ENCODE assay signal across 8 cellular contexts in genomic region chr1:111399792-111400610, GRCh38. TPM values are rescaled to one million over a fixed set of nuclear protein-coding genes. Genes with fewer than 3 reads are reported as not detected.
A peak's percentile ranks its signal among the peaks of the same experiment; 100 is the strongest.
DNase-seq lines count a peak whose midpoint lies in the region; ATAC-seq, FAIRE-seq and TF ChIP-seq lines count a peak whose summit lies in the region.

No MANE protein-coding gene starts in this region.

- H3K4me3 ChIP-seq in Jurkat, Clone E6-1 (ENCODE audit: low read length) = no peak overlapping the region
- H3K4me3 ChIP-seq in brain microvascular endothelial cell (ENCODE audit: low read depth, low read length) (no peak overlapping the region), HepG2 (replicated peaks in 1 of 3; ENCODE audit: insufficient read depth in 1 of 3, low read depth in 2 of 3, low read length in 3 of 3) (no peak overlapping the region)

- no peak overlapping the region for H3K9ac ChIP-seq in HepG2 (ENCODE audit: insufficient read depth, low read depth, low read length)

- H2AFZ ChIP-seq in HepG2 (ENCODE audit: low read length) = no peak overlapping the region

- DNase-seq in NCI-H2107 treated with DMSO at 0.1 percent for 48 hours (lab: John Stamatoyannopoulos, UW; ENCODE audit: unreplicated experiment) = peak; percentile 59
- DNase-seq in NCI-H2107 (lab: John Stamatoyannopoulos, UW) = no peak
- peak; percentile 50 for DNase-seq in Jurkat, Clone E6-1 (ENCODE audit: low read depth, low spot score)
- peak; percentile 13 to 31 for DNase-seq in SHP77 (lab: John Stamatoyannopoulos, UW)
- peak; percentile 42 for DNase-seq in brain microvascular endothelial cell
- peak; percentile 40 for DNase-seq in HepG2 (ENCODE audit: low spot score)
- peak; percentile 36 for DNase-seq in stromal cell of bone marrow (ENCODE audit: low read depth)

- intact Hi-C loops in HepG2 (cut with micrococcal nuclease; ENCODE audit: unreplicated experiment) = loop anchor here (2.0 kb wide), 1 partner anchor 177 kb away; no protein-coding TSS in a partner anchor

- no peaks in the 10 kb centered on the region for H3K79me2 ChIP-seq in HepG2 (ENCODE audit: insufficient read depth, low read length)

- POLR2A ChIA-PET in HepG2 (lab: Yijun Ruan, JAX) = interaction anchor here (2.5 kb wide), 1 partner anchor 23 kb away, joined by 10 read pairs; no protein-coding TSS in a partner anchor

- ATAC-seq in HepG2 = no peak
- no peak for ATAC-seq in HG02763 (IDR thresholded peaks at IDR 0.05; ENCODE audit: unreplicated experiment)

- no TSS peak for BruUV-seq in HepG2 (replicated peaks; lab: Mats Ljungman, UMichigan)

- no peaks in the 10 kb centered on the region for H3K27me3 ChIP-seq in brain microvascular endothelial cell (replicated peaks)
- peaks cover 0 to 13% of the 10 kb centered on the region in 2 experiments; a peak in 1 of 5 replicates for H3K27me3 ChIP-seq in HepG2 (ENCODE audit: control insufficient read depth in 1 of 2, insufficient read depth in 2 of 2, low read length in 2 of 2)

- H4K20me1 ChIP-seq in HepG2 (ENCODE audit: insufficient read depth, low read length) = no peaks in the 10 kb centered on the region

- TF ChIP-seq CTCF in brain microvascular endothelial cell (IDR thresholded peaks at IDR 0.05; ENCODE audit: low read depth, low read length, missing control alignments) (peak; percentile 65), HepG2 (CRISPR knock-in tag; IDR thresholded peaks at IDR 0.05) (peak; percentile 71)

- no peaks in the 10 kb centered on the region for H3K36me3 ChIP-seq in brain microvascular endothelial cell (replicated peaks)
- H3K36me3 ChIP-seq in HepG2 (replicated peaks in 1 of 2; ENCODE audit: control insufficient read depth in 1 of 2, insufficient read depth in 2 of 2, low read length in 2 of 2) = no peaks in the 10 kb centered on the region

- FAIRE-seq in HepG2 (lab: Jason Lieb, UNC) = no peak

- WGBS in HepG2 (ENCODE audit: low lambda C conversion rate) = 11% methylated on average over 9 of the region's 9 CpGs

- peak overlapping the region; percentile 22; the same call in 1 of the 2 replicates for H3K4me2 ChIP-seq in HepG2 (ENCODE audit: low read depth, low read length)

- no peaks in the 10 kb centered on the region for H3K9me3 ChIP-seq in HepG2 (ENCODE audit: low read length)

- H3K27ac ChIP-seq in brain microvascular endothelial cell = no peak overlapping the region
- H3K27ac ChIP-seq in HepG2 (ENCODE audit: extremely low read length, insufficient read depth, low read length) = no peak overlapping the region

- in situ Hi-C loops in brain microvascular endothelial cell (cut with HindIII; ENCODE audit: low pct_ligation_motif_present, low sequenced_read_pairs) = loop anchor here (25.0 kb wide), 1 partner anchor 188 kb away; the partner anchor contains the start of gene DENND2D
- in situ Hi-C loops in HepG2 (cut with HindIII; ENCODE audit: extremely low pct_ligation_motif_present, low pct_unique_long_range_greater_than_20kb) = loop anchor here (5.0 kb wide), 1 partner anchor 178 kb away; no protein-coding TSS in a partner anchor

- CTCF ChIA-PET in HepG2 (lab: Yijun Ruan, JAX; ENCODE audit: low intra/inter-chr PET ratio, low total read pairs) = interaction anchor here (1.1 to 2.2 kb wide), 3 partner anchors 42 to 370 kb away, joined by 4 to 17 read pairs (median 5); no protein-coding TSS in a partner anchor

- no peak for TF ChIP-seq EP300 in HepG2 (IDR thresholded peaks at IDR 0.05; ENCODE audit: low read depth in 2 of 2, low read length in 2 of 2)
- TF ChIP-seq EP300 in HepG2 (CRISPR knock-in tag; IDR thresholded peaks at IDR 0.05; ENCODE audit: borderline replicate concordance) = no peak

- peak; percentile 50; the same call in 1 of the 2 replicates for TF ChIP-seq RAD21 in HepG2 (CRISPR knock-in tag; IDR thresholded peaks at IDR 0.05)

- H3K4me1 ChIP-seq in HepG2 (ENCODE audit: insufficient read depth, low read length) = no peaks in the 10 kb centered on the region

- TF ChIP-seq POLR2A in HepG2 (IDR thresholded peaks at IDR 0.05; ENCODE audit: insufficient read depth in 1 of 2, low read depth in 2 of 2, low read length in 2 of 2) = no peak

TF ChIP-seq in HepG2, 621 proteins besides CTCF, POLR2A, EP300 and RAD21 (continues in another document):
- peak; percentile 78 for TF ChIP-seq CEBPB (IDR thresholded peaks at IDR 0.05; ENCODE audit: borderline replicate concordance, low read depth, low read length)

RNA-seq across cellular contexts. Expression of gene OVGP1, which starts 27.5 kb away (rescaled TPM):
- 2.5 TPM for polyA plus RNA-seq in Jurkat, Clone E6-1 (2012; ENCODE audit: insufficient read depth, insufficient read length)
- 1.2 TPM in 2 replicates for total RNA-seq in HepG2 (2016; rRNA removed; fragmentation: Illumina TruSeq; extraction: Trizol)
- total RNA-seq in HepG2 (2016; cell fraction: cytosol; rRNA removed; fragmentation: Illumina TruSeq; extraction: Trizol; ENCODE audit: low read depth) = 0.44 and 0.61 TPM in 2 replicates
- total RNA-seq in HepG2 (2016; cell fraction: insoluble cytoplasmic fraction; rRNA removed; fragmentation: Illumina TruSeq; extraction: Trizol) = 0.80 and 1.6 TPM in 2 replicates
- total RNA-seq in HepG2 (2016; cell fraction: membrane; rRNA removed; fragmentation: Illumina TruSeq; extraction: Trizol) = 0.62 and 0.65 TPM in 2 replicates
- total RNA-seq in HepG2 (2016; cell fraction: nucleus; rRNA removed; fragmentation: Illumina TruSeq; extraction: Trizol) = 1.6 and 2.0 TPM in 2 replicates
- 3.3 and 4.8 TPM in 2 replicates for polyA plus RNA-seq in HepG2 (2011; rRNA removed)
- 1.9 and 2.8 TPM in 2 replicates for polyA plus RNA-seq in HepG2 (2011; cell fraction: cytosol; rRNA removed)
- polyA plus RNA-seq in HepG2 (2011; cell fraction: nucleus; rRNA removed) = 12.2 and 15.0 TPM in 2 replicates
- 4.0 and 6.1 TPM in 2 replicates for polyA plus RNA-seq in HepG2 (2012)
- polyA plus RNA-seq in HepG2 (2016; cell fraction: cytosol; fragmentation: Illumina TruSeq; extraction: Trizol; ENCODE audit: low read depth) = 0.34 and 0.42 TPM in 2 replicates
- polyA plus RNA-seq in HepG2 (2016; cell fraction: insoluble cytoplasmic fraction; fragmentation: Illumina TruSeq; extraction: Trizol; ENCODE audit: low read depth) = 0.85 and 1.1 TPM in 2 replicates
- polyA plus RNA-seq in HepG2 (2016; cell fraction: membrane; fragmentation: Illumina TruSeq; extraction: Trizol; ENCODE audit: low read depth) = 0.45 and 0.49 TPM in 2 replicates
- polyA plus RNA-seq in HepG2 (2016; cell fraction: nucleus; fragmentation: Illumina TruSeq; extraction: Trizol; ENCODE audit: insufficient read depth, low read depth) = 3.2 and 3.9 TPM in 2 replicates
- 3.5 and 4.7 TPM in 2 replicates for polyA minus RNA-seq in HepG2 (2011; rRNA and poly(A)+ RNA removed; ENCODE audit: low replicate concordance)
- polyA minus RNA-seq in HepG2 (2011; cell fraction: cytosol; rRNA and poly(A)+ RNA removed) = 1.1 and 1.6 TPM in 2 replicates
- 7.1 and 10.3 TPM in 2 replicates for polyA minus RNA-seq in HepG2 (2011; cell fraction: nucleus; rRNA and poly(A)+ RNA removed)

RNA-seq across cellular contexts. Expression of gene WDR77, which starts 49.1 kb away (rescaled TPM):
- polyA plus RNA-seq in Jurkat, Clone E6-1 (2012; ENCODE audit: insufficient read depth, insufficient read length) = 84.0 TPM
- 90.6 and 93.3 TPM in 2 replicates for total RNA-seq in HepG2 (2016; rRNA removed; fragmentation: Illumina TruSeq; extraction: Trizol)
- 10.9 and 11.3 TPM in 2 replicates for total RNA-seq in HepG2 (2016; cell fraction: cytosol; rRNA removed; fragmentation: Illumina TruSeq; extraction: Trizol; ENCODE audit: low read depth)
- total RNA-seq in HepG2 (2016; cell fraction: insoluble cytoplasmic fraction; rRNA removed; fragmentation: Illumina TruSeq; extraction: Trizol) = 90.6 and 93.0 TPM in 2 replicates
- 27.9 and 29.9 TPM in 2 replicates for total RNA-seq in HepG2 (2016; cell fraction: membrane; rRNA removed; fragmentation: Illumina TruSeq; extraction: Trizol)
- 45.5 and 50.4 TPM in 2 replicates for total RNA-seq in HepG2 (2016; cell fraction: nucleus; rRNA removed; fragmentation: Illumina TruSeq; extraction: Trizol)
- 96.3 and 108 TPM in 2 replicates for polyA plus RNA-seq in HepG2 (2011; rRNA removed)
- 79.1 and 89.1 TPM in 2 replicates for polyA plus RNA-seq in HepG2 (2011; cell fraction: cytosol; rRNA removed)
- polyA plus RNA-seq in HepG2 (2011; cell fraction: nucleus; rRNA removed) = 150 and 155 TPM in 2 replicates
- 29.9 and 30.8 TPM in 2 replicates for polyA plus RNA-seq in HepG2 (2012)
- polyA plus RNA-seq in HepG2 (2016; cell fraction: cytosol; fragmentation: Illumina TruSeq; extraction: Trizol; ENCODE audit: low read depth) = 10.9 and 11.6 TPM in 2 replicates
- polyA plus RNA-seq in HepG2 (2016; cell fraction: insoluble cytoplasmic fraction; fragmentation: Illumina TruSeq; extraction: Trizol; ENCODE audit: low read depth) = 83.1 and 89.4 TPM in 2 replicates
- polyA plus RNA-seq in HepG2 (2016; cell fraction: membrane; fragmentation: Illumina TruSeq; extraction: Trizol; ENCODE audit: low read depth) = 20.8 and 22.9 TPM in 2 replicates
- polyA plus RNA-seq in HepG2 (2016; cell fraction: nucleus; fragmentation: Illumina TruSeq; extraction: Trizol; ENCODE audit: insufficient read depth, low read depth) = 63.2 and 65.3 TPM in 2 replicates
- 267 TPM in 2 replicates for polyA minus RNA-seq in HepG2 (2011; rRNA and poly(A)+ RNA removed; ENCODE audit: low replicate concordance)
- 35.8 and 44.4 TPM in 2 replicates for polyA minus RNA-seq in HepG2 (2011; cell fraction: cytosol; rRNA and poly(A)+ RNA removed)
- 51.8 and 62.4 TPM in 2 replicates for polyA minus RNA-seq in HepG2 (2011; cell fraction: nucleus; rRNA and poly(A)+ RNA removed)

RNA-seq across cellular contexts. Expression of gene ATP5PB, which starts 49.3 kb away (rescaled TPM):
- 401 TPM for polyA plus RNA-seq in Jurkat, Clone E6-1 (2012; ENCODE audit: insufficient read depth, insufficient read length)
- 541 and 772 TPM in 2 replicates for total RNA-seq in HepG2 (2016; rRNA removed; fragmentation: Illumina TruSeq; extraction: Trizol)
- total RNA-seq in HepG2 (2016; cell fraction: cytosol; rRNA removed; fragmentation: Illumina TruSeq; extraction: Trizol; ENCODE audit: low read depth) = 74.4 and 81.4 TPM in 2 replicates
- 539 and 786 TPM in 2 replicates for total RNA-seq in HepG2 (2016; cell fraction: insoluble cytoplasmic fraction; rRNA removed; fragmentation: Illumina TruSeq; extraction: Trizol)
- 177 and 193 TPM in 2 replicates for total RNA-seq in HepG2 (2016; cell fraction: membrane; rRNA removed; fragmentation: Illumina TruSeq; extraction: Trizol)
- total RNA-seq in HepG2 (2016; cell fraction: nucleus; rRNA removed; fragmentation: Illumina TruSeq; extraction: Trizol) = 163 and 174 TPM in 2 replicates
- 209 and 297 TPM in 2 replicates for polyA plus RNA-seq in HepG2 (2011; rRNA removed)
- polyA plus RNA-seq in HepG2 (2011; cell fraction: cytosol; rRNA removed) = 185 and 234 TPM in 2 replicates
- 41.9 and 44.4 TPM in 2 replicates for polyA plus RNA-seq in HepG2 (2011; cell fraction: nucleus; rRNA removed)
- polyA plus RNA-seq in HepG2 (2012) = 196 and 251 TPM in 2 replicates
- 96.2 and 101 TPM in 2 replicates for polyA plus RNA-seq in HepG2 (2016; cell fraction: cytosol; fragmentation: Illumina TruSeq; extraction: Trizol; ENCODE audit: low read depth)
- polyA plus RNA-seq in HepG2 (2016; cell fraction: insoluble cytoplasmic fraction; fragmentation: Illumina TruSeq; extraction: Trizol; ENCODE audit: low read depth) = 672 and 700 TPM in 2 replicates
- polyA plus RNA-seq in HepG2 (2016; cell fraction: membrane; fragmentation: Illumina TruSeq; extraction: Trizol; ENCODE audit: low read depth) = 146 and 153 TPM in 2 replicates
- polyA plus RNA-seq in HepG2 (2016; cell fraction: nucleus; fragmentation: Illumina TruSeq; extraction: Trizol; ENCODE audit: insufficient read depth, low read depth) = 225 and 252 TPM in 2 replicates
- polyA minus RNA-seq in HepG2 (2011; rRNA and poly(A)+ RNA removed; ENCODE audit: low replicate concordance) = 137 and 342 TPM in 2 replicates
- polyA minus RNA-seq in HepG2 (2011; cell fraction: cytosol; rRNA and poly(A)+ RNA removed) = 103 and 109 TPM in 2 replicates
- polyA minus RNA-seq in HepG2 (2011; cell fraction: nucleus; rRNA and poly(A)+ RNA removed) = 22.0 and 30.5 TPM in 2 replicates
